ENCODE assay signal across 1 cellular context in genomic region chr20:62089393-62089792, GRCh38.
TF ChIP-seq lines count a peak whose summit lies in the region.

No MANE protein-coding gene starts in this region.

TF ChIP-seq in HepG2, 621 proteins besides CTCF, POLR2A, EP300 and RAD21:
- TF ChIP-seq ZNF34 (CRISPR knock-in tag; IDR thresholded peaks at IDR 0.05; ENCODE audit: borderline replicate concordance) (no peak), STAG1 (CRISPR knock-in tag; IDR thresholded peaks at IDR 0.05) (peak; percentile 37)
